Comparison of ENCODE assay signal across 17 cellular contexts in genomic region chr2:201630577-201630976, GRCh38. TPM values are rescaled to one million over a fixed set of nuclear protein-coding genes. Genes with fewer than 3 reads are reported as not detected.
A peak's percentile ranks its signal among the peaks of the same experiment; 100 is the strongest.
DNase-seq lines count a peak whose midpoint lies in the region; ATAC-seq and TF ChIP-seq lines count a peak whose summit lies in the region.
"Had no signal": no experiment of that assay in that cellular context is flagged by ENCODE, and none has a peak within 500 bp of the region (broad histone marks: within the 10 kb centered on the region; RNA-seq: fewer than 3 reads in every experiment).

No MANE protein-coding gene starts in this region.

- BruUV-seq in A673 (replicated peaks; lab: Mats Ljungman, UMichigan), result no TSS peak

- H3K4me1 Mint-ChIP-seq in immature natural killer cell, result peaks cover 0 to 5% of the 10 kb centered on the region in 2 donors
- H3K4me1 Mint-ChIP-seq: GM23338, IgD-negative memory B cell had no signal

- H3K4me3 ChIP-seq in A673 (ENCODE audit: low read depth, low read length, poor library complexity, severe bottlenecking), result no peak overlapping the region
- no peak overlapping the region for H3K4me3 ChIP-seq in HUES6 (ENCODE audit: low read depth, low read length)
- H3K4me3 ChIP-seq: GM23338 had no signal

- no peak for TF ChIP-seq CTCF in A673 (conservative IDR thresholded peaks at IDR 0.05; ENCODE audit: low read depth, low read length)

- H3K27ac ChIP-seq in A673 (ENCODE audit: low read depth, low read length, poor library complexity, severe bottlenecking) (peak overlapping the region; percentile 20), HUES6 (ENCODE audit: low read depth, low read length) (peak overlapping the region; percentile 62; the same call in 1 of the 2 replicates)
- H3K27ac ChIP-seq: C4-2B, HL-60 had no signal

- no peak overlapping the region for H3K27ac Mint-ChIP-seq in immature natural killer cell
- H3K27ac Mint-ChIP-seq: CD4-positive, alpha-beta T cell; GM23338; IgD-negative memory B cell had no signal

- no peak for DNase-seq in A673 (ENCODE audit: low spot score)
- peak; percentile 10 for DNase-seq in SK-N-DZ (ENCODE audit: low spot score)
- peak in 2 of 3 donors; percentile 3 to 5 for DNase-seq in immature natural killer cell
- no peak for DNase-seq in cardiac septum (ENCODE audit: low spot score)
- DNase-seq: AML-193; Caco-2; CD4-positive, alpha-beta T cell; DMS153; DMS79; GDM1; HCEC 1CT had no signal

- H3K36me3 Mint-ChIP-seq in immature natural killer cell, result peaks cover 4 to 13% (median 13%) of the 10 kb centered on the region in 3 donors

- no peaks in the 10 kb centered on the region for H3K27me3 ChIP-seq in A673 (replicated peaks; ENCODE audit: insufficient read depth, low read depth, low read length, poor library complexity)
- H3K27me3 ChIP-seq in HUES6 (ENCODE audit: control insufficient read depth, insufficient read depth, low read length), result no peaks in the 10 kb centered on the region

- H3K36me3 ChIP-seq in A673 (ENCODE audit: insufficient read depth, low read length, poor library complexity, severe bottlenecking), result peaks cover 67% of the 10 kb centered on the region
- peaks cover 94% of the 10 kb centered on the region for H3K36me3 ChIP-seq in HUES6 (ENCODE audit: control insufficient read depth, insufficient read depth, low read length)

- peaks cover 0 to 1% (median 0%) of the 10 kb centered on the region in 3 donors for H3K27me3 Mint-ChIP-seq in immature natural killer cell (ENCODE audit: low read depth in 3 of 3)
- H3K27me3 Mint-ChIP-seq: CD4-positive, alpha-beta T cell; IgD-negative memory B cell had no signal

- ATAC-seq in HG02885 (IDR thresholded peaks at IDR 0.05; ENCODE audit: poor library complexity, unreplicated experiment), result no peak
- ATAC-seq: GM23338 had no signal

- no peaks in the 10 kb centered on the region for H3K9me3 Mint-ChIP-seq in immature natural killer cell
- H3K9me3 Mint-ChIP-seq: CD4-positive, alpha-beta T cell; GM23338 had no signal

- H3K9ac ChIP-seq in HUES6 (ENCODE audit: low read length), result no peak overlapping the region

- intact Hi-C loops in A673 (cut with micrococcal nuclease; ENCODE audit: unreplicated experiment), result no loop called here
- intact Hi-C loops in cardiac septum (cut with DNase I), result no loop called here

- H3K9me3 ChIP-seq in A673 (ENCODE audit: low read depth, low read length, poor library complexity, severe bottlenecking), result no peaks in the 10 kb centered on the region
- H3K9me3 ChIP-seq in HUES6 (ENCODE audit: control insufficient read depth, insufficient read depth, low read depth, low read length), result no peaks in the 10 kb centered on the region
- H3K9me3 ChIP-seq: Caco-2 had no signal

- CTCF ChIA-PET in A673 (lab: Charles Lee), result no interaction called here

- no peak overlapping the region for H3K4me3 Mint-ChIP-seq in immature natural killer cell
- H3K4me3 Mint-ChIP-seq: CD4-positive, alpha-beta T cell; GM23338; IgD-negative memory B cell had no signal

- H3K4me1 ChIP-seq in A673 (ENCODE audit: insufficient read depth, low read length, poor library complexity, severe bottlenecking) (no peaks in the 10 kb centered on the region), HUES6 (ENCODE audit: control insufficient read depth, insufficient read depth, low read length) (no peaks in the 10 kb centered on the region; the same call in 1 of the 2 replicates)
- H3K4me1 ChIP-seq: Caco-2 had no signal

- POLR2A ChIA-PET in A673 (lab: Charles Lee; ENCODE audit: low non-redundant PET), result no interaction called here

RNA-seq across cellular contexts. Expression of gene TMEM237, which starts 12.7 kb away (rescaled TPM):
- 66.8 and 70.4 TPM in 2 replicates for total RNA-seq in A673 (2021)
- 98.9 and 101 TPM in 2 replicates for polyA plus RNA-seq in SK-N-DZ (2014; cell fraction: cytosol; rRNA removed)
- polyA plus RNA-seq in SK-N-DZ (2014; cell fraction: nucleus; rRNA removed), result 119 and 126 TPM in 2 replicates
- 1 to 10 TPM; 1.8 to 4.1 (median 1.9) TPM for polyA plus RNA-seq in immature natural killer cell
- 17.0 TPM for total RNA-seq in cardiac septum

Comparison
In these comparisons a context has a peak if more than half of its experiments do, and no peak if none do; other contexts are left out.
1. DNase-seq: peak in SK-N-DZ (single experiment) and immature natural killer cell (2 of 3); none in A673 (single experiment) and cardiac septum (single experiment).